1 cellular context compared by ENCODE assay signal in the genomic region with DNA sequence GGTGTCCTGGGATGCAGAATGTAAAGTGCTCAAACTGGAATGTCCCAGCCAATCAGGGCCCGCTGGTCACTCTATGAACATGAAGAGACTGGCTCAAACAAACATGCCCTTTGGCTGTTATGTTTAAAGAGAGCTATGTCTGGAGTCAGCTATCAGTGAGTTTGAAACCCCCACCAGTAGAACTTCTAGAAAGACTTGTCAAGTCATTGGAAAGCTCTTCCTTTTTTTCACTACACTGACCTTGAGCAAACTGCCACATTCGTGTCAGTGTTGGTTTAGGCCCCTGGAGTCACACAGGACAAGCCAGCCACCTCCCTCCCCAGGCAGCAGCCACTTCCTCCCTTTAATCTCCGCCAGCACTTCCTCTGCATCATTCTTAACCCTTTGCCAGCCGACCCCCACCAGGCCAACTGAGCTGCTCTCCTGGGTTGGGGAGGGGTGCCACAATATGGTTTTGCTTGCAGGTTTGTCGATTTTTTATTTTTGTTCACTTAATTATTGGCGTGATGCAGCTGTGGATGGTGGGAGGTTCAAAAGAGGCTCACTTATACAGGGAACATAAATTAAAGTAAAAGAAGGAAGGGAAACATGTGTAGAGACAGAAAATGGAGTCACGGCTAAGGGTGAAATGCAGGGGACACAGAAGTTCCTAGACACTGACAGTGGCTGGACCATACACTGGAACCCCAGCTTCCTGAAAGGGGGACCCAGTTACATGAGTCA.
A peak's percentile ranks its signal among the peaks of the same experiment; 100 is the strongest.
TF ChIP-seq lines count a peak whose summit lies in the region.

No MANE protein-coding gene starts in this region.

TF ChIP-seq in HepG2, 621 proteins besides CTCF, POLR2A, EP300 and RAD21 (continued from another document and continues in another):
- TF ChIP-seq, protein P1, sequence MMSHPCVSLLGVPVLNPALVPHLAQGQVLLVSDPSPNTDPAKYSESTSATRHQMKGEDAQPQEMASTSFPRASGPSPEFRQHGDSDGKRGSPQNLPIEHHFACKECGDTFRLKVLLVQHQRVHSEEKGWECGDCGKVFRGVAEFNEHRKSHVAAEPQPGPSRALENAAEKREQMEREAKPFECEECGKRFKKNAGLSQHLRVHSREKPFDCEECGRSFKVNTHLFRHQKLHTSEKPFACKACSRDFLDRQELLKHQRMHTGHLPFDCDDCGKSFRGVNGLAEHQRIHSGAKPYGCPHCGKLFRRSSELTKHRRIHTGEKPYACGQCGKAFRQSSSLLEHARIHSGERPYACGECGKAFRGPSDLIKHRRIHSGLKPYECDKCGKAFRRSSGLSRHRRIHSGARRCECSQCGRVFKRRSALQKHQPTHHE (CRISPR knock-in tag; IDR thresholded peaks at IDR 0.05; ENCODE audit: borderline replicate concordance), result no peak
- TF ChIP-seq ZSCAN20 (CRISPR knock-in tag; IDR thresholded peaks at IDR 0.05; ENCODE audit: borderline replicate concordance) (no peak; the same call in 1 of the 2 replicates), SNRNP70 (IDR thresholded peaks at IDR 0.05; ENCODE audit: low read depth, low read length) (no peak), RXRA (CRISPR knock-in tag; IDR thresholded peaks at IDR 0.05) (peak; percentile 76), REXO4 (CRISPR knock-in tag; IDR thresholded peaks at IDR 0.05; ENCODE audit: borderline replicate concordance) (no peak), KLF6 (CRISPR knock-in tag; IDR thresholded peaks at IDR 0.05) (no peak), CEBPB (IDR thresholded peaks at IDR 0.05; ENCODE audit: borderline replicate concordance, low read depth, low read length) (no peak), HNRNPLL (IDR thresholded peaks at IDR 0.05; ENCODE audit: low read depth, low read length, poor library complexity, severe bottlenecking) (no peak), IKZF4 (CRISPR knock-in tag; IDR thresholded peaks at IDR 0.05; ENCODE audit: borderline replicate concordance, low read depth, not compliant biosample characterization) (no peak), ZFP41 (CRISPR knock-in tag; IDR thresholded peaks at IDR 0.05; ENCODE audit: borderline replicate concordance) (0 out of 2 replicates have a peak, but pooled peaks have one; percentile 34), KLF16 (CRISPR knock-in tag; IDR thresholded peaks at IDR 0.05) (0 out of 4 replicates have a peak, but pooled peaks of 1 of the 2 experiments have one; percentile 34), YEATS4 (CRISPR knock-in tag; IDR thresholded peaks at IDR 0.05; ENCODE audit: borderline replicate concordance) (no peak), RFXAP (CRISPR knock-in tag; IDR thresholded peaks at IDR 0.05; ENCODE audit: borderline replicate concordance) (no peak), KMT2B (CRISPR knock-in tag; IDR thresholded peaks at IDR 0.05) (no peak), AKAP8 (CRISPR knock-in tag; IDR thresholded peaks at IDR 0.05) (no peak), CEBPG (CRISPR knock-in tag; IDR thresholded peaks at IDR 0.05) (no peak), CCDC6 (CRISPR knock-in tag; IDR thresholded peaks at IDR 0.05) (no peak), ZNF260 (CRISPR knock-in tag; IDR thresholded peaks at IDR 0.05; ENCODE audit: borderline replicate concordance, low read depth) (no peak), NFIC (IDR thresholded peaks at IDR 0.05; ENCODE audit: low read length) (peak; percentile 45; the same call in 1 of the 2 replicates), NR2F2 (IDR thresholded peaks at IDR 0.05; ENCODE audit: borderline replicate concordance, low read depth) (peak; percentile 80; the same call in 1 of the 2 replicates), GFI1 (CRISPR knock-in tag; IDR thresholded peaks at IDR 0.05; ENCODE audit: borderline replicate concordance) (peak; percentile 81), ZNF75D (CRISPR knock-in tag; IDR thresholded peaks at IDR 0.05; ENCODE audit: borderline replicate concordance) (no peak), ZNF333 (CRISPR knock-in tag; IDR thresholded peaks at IDR 0.05; ENCODE audit: borderline replicate concordance) (no peak), ZNF430 (CRISPR knock-in tag; IDR thresholded peaks at IDR 0.05) (no peak), MBNL3 (CRISPR knock-in tag; conservative IDR thresholded peaks at IDR 0.05) (no peak), MTF1 (CRISPR knock-in tag; IDR thresholded peaks at IDR 0.05) (no peak), ZMAT3 (CRISPR knock-in tag; conservative IDR thresholded peaks at IDR 0.05) (no peak), ZNF567 (CRISPR knock-in tag; IDR thresholded peaks at IDR 0.05; ENCODE audit: borderline replicate concordance) (no peak), ZNF766 (CRISPR knock-in tag; IDR thresholded peaks at IDR 0.05; ENCODE audit: borderline replicate concordance) (no peak), ZNF335 (CRISPR knock-in tag; IDR thresholded peaks at IDR 0.05) (no peak), MYC (CRISPR knock-in tag; IDR thresholded peaks at IDR 0.05; ENCODE audit: borderline replicate concordance) (peak; percentile 35; the same call in 1 of the 2 replicates), ZNF589 (CRISPR knock-in tag; conservative IDR thresholded peaks at IDR 0.05) (no peak; the same call in 1 of the 2 replicates), ZNF672 (CRISPR knock-in tag; IDR thresholded peaks at IDR 0.05) (no peak), DMAP1 (CRISPR knock-in tag; IDR thresholded peaks at IDR 0.05) (no peak), GPN1 (CRISPR knock-in tag; IDR thresholded peaks at IDR 0.05; ENCODE audit: borderline replicate concordance) (no peak)
- TF ChIP-seq, protein P2, sequence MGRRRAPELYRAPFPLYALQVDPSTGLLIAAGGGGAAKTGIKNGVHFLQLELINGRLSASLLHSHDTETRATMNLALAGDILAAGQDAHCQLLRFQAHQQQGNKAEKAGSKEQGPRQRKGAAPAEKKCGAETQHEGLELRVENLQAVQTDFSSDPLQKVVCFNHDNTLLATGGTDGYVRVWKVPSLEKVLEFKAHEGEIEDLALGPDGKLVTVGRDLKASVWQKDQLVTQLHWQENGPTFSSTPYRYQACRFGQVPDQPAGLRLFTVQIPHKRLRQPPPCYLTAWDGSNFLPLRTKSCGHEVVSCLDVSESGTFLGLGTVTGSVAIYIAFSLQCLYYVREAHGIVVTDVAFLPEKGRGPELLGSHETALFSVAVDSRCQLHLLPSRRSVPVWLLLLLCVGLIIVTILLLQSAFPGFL (CRISPR knock-in tag; IDR thresholded peaks at IDR 0.05), result no peak
- TF ChIP-seq, protein P3, sequence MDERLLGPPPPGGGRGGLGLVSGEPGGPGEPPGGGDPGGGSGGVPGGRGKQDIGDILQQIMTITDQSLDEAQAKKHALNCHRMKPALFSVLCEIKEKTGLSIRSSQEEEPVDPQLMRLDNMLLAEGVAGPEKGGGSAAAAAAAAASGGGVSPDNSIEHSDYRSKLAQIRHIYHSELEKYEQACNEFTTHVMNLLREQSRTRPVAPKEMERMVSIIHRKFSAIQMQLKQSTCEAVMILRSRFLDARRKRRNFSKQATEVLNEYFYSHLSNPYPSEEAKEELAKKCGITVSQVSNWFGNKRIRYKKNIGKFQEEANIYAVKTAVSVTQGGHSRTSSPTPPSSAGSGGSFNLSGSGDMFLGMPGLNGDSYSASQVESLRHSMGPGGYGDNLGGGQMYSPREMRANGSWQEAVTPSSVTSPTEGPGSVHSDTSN (CRISPR knock-in tag; IDR thresholded peaks at IDR 0.05), result no peak; the same call in 1 of the 2 replicates
- TF ChIP-seq, protein P4, sequence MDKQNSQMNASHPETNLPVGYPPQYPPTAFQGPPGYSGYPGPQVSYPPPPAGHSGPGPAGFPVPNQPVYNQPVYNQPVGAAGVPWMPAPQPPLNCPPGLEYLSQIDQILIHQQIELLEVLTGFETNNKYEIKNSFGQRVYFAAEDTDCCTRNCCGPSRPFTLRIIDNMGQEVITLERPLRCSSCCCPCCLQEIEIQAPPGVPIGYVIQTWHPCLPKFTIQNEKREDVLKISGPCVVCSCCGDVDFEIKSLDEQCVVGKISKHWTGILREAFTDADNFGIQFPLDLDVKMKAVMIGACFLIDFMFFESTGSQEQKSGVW (CRISPR knock-in tag; IDR thresholded peaks at IDR 0.05; ENCODE audit: borderline replicate concordance), result no peak
- TF ChIP-seq, protein P5, sequence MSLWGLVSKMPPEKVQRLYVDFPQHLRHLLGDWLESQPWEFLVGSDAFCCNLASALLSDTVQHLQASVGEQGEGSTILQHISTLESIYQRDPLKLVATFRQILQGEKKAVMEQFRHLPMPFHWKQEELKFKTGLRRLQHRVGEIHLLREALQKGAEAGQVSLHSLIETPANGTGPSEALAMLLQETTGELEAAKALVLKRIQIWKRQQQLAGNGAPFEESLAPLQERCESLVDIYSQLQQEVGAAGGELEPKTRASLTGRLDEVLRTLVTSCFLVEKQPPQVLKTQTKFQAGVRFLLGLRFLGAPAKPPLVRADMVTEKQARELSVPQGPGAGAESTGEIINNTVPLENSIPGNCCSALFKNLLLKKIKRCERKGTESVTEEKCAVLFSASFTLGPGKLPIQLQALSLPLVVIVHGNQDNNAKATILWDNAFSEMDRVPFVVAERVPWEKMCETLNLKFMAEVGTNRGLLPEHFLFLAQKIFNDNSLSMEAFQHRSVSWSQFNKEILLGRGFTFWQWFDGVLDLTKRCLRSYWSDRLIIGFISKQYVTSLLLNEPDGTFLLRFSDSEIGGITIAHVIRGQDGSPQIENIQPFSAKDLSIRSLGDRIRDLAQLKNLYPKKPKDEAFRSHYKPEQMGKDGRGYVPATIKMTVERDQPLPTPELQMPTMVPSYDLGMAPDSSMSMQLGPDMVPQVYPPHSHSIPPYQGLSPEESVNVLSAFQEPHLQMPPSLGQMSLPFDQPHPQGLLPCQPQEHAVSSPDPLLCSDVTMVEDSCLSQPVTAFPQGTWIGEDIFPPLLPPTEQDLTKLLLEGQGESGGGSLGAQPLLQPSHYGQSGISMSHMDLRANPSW (CRISPR knock-in tag; IDR thresholded peaks at IDR 0.05; ENCODE audit: borderline replicate concordance), result peak; percentile 69; the same call in 1 of the 2 replicates
- TF ChIP-seq, protein P6, sequence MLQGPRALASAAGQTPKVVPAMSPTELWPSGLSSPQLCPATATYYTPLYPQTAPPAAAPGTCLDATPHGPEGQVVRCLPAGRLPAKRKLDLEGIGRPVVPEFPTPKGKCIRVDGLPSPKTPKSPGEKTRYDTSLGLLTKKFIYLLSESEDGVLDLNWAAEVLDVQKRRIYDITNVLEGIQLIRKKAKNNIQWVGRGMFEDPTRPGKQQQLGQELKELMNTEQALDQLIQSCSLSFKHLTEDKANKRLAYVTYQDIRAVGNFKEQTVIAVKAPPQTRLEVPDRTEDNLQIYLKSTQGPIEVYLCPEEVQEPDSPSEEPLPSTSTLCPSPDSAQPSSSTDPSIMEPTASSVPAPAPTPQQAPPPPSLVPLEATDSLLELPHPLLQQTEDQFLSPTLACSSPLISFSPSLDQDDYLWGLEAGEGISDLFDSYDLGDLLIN (CRISPR knock-in tag; IDR thresholded peaks at IDR 0.05; ENCODE audit: borderline replicate concordance), result no peak
- TF ChIP-seq, protein P7, sequence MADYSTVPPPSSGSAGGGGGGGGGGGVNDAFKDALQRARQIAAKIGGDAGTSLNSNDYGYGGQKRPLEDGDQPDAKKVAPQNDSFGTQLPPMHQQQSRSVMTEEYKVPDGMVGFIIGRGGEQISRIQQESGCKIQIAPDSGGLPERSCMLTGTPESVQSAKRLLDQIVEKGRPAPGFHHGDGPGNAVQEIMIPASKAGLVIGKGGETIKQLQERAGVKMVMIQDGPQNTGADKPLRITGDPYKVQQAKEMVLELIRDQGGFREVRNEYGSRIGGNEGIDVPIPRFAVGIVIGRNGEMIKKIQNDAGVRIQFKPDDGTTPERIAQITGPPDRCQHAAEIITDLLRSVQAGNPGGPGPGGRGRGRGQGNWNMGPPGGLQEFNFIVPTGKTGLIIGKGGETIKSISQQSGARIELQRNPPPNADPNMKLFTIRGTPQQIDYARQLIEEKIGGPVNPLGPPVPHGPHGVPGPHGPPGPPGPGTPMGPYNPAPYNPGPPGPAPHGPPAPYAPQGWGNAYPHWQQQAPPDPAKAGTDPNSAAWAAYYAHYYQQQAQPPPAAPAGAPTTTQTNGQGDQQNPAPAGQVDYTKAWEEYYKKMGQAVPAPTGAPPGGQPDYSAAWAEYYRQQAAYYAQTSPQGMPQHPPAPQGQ (CRISPR knock-in tag; IDR thresholded peaks at IDR 0.05; ENCODE audit: borderline replicate concordance), result no peak
- TF ChIP-seq, protein P8, sequence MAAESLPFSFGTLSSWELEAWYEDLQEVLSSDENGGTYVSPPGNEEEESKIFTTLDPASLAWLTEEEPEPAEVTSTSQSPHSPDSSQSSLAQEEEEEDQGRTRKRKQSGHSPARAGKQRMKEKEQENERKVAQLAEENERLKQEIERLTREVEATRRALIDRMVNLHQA (CRISPR knock-in tag; IDR thresholded peaks at IDR 0.05), result no peak
- TF ChIP-seq, protein P9, sequence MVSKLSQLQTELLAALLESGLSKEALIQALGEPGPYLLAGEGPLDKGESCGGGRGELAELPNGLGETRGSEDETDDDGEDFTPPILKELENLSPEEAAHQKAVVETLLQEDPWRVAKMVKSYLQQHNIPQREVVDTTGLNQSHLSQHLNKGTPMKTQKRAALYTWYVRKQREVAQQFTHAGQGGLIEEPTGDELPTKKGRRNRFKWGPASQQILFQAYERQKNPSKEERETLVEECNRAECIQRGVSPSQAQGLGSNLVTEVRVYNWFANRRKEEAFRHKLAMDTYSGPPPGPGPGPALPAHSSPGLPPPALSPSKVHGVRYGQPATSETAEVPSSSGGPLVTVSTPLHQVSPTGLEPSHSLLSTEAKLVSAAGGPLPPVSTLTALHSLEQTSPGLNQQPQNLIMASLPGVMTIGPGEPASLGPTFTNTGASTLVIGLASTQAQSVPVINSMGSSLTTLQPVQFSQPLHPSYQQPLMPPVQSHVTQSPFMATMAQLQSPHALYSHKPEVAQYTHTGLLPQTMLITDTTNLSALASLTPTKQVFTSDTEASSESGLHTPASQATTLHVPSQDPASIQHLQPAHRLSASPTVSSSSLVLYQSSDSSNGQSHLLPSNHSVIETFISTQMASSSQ (IDR thresholded peaks at IDR 0.05; ENCODE audit: low read depth), result no peak
- TF ChIP-seq, protein P9 (CRISPR knock-in tag; IDR thresholded peaks at IDR 0.05; ENCODE audit: borderline replicate concordance), result 0 out of 2 replicates have a peak, but pooled peaks have one; percentile 40
- TF ChIP-seq, protein P10, sequence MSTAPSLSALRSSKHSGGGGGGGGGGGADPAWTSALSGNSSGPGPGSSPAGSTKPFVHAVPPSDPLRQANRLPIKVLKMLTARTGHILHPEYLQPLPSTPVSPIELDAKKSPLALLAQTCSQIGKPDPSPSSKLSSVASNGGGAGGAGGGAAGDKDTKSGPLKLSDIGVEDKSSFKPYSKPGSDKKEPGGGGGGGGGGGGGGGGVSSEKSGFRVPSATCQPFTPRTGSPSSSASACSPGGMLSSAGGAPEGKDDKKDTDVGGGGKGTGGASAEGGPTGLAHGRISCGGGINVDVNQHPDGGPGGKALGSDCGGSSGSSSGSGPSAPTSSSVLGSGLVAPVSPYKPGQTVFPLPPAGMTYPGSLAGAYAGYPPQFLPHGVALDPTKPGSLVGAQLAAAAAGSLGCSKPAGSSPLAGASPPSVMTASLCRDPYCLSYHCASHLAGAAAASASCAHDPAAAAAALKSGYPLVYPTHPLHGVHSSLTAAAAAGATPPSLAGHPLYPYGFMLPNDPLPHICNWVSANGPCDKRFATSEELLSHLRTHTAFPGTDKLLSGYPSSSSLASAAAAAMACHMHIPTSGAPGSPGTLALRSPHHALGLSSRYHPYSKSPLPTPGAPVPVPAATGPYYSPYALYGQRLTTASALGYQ (CRISPR knock-in tag; IDR thresholded peaks at IDR 0.05), result peak; percentile 87
